Comparison of ENCODE assay signal across 3 cellular contexts in the genomic region with DNA sequence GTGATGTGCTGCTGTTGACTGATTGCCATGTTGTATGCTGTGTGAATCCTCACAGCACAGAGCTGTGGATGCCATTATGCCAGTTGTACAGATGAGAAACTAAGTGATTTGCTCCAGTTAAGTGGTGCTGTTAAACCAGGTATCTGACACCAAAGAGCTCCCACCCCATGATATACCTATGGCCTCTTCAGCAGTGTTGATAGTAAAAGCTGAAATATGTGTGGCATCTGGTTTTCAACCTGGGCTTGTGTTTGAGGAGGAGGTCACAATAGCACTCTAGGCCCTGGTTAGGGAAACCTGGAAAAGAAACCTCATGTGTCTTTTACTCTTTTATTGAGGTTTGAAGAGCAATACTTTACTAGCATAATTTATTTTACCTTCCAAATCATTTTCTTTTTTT.
TF ChIP-seq lines count a peak whose summit lies in the region.

No MANE protein-coding gene starts in this region.

TF ChIP-seq in SK-N-SH, 30 proteins besides CTCF, POLR2A, EP300 and RAD21 (continues in another document):
- TF ChIP-seq, protein P1, sequence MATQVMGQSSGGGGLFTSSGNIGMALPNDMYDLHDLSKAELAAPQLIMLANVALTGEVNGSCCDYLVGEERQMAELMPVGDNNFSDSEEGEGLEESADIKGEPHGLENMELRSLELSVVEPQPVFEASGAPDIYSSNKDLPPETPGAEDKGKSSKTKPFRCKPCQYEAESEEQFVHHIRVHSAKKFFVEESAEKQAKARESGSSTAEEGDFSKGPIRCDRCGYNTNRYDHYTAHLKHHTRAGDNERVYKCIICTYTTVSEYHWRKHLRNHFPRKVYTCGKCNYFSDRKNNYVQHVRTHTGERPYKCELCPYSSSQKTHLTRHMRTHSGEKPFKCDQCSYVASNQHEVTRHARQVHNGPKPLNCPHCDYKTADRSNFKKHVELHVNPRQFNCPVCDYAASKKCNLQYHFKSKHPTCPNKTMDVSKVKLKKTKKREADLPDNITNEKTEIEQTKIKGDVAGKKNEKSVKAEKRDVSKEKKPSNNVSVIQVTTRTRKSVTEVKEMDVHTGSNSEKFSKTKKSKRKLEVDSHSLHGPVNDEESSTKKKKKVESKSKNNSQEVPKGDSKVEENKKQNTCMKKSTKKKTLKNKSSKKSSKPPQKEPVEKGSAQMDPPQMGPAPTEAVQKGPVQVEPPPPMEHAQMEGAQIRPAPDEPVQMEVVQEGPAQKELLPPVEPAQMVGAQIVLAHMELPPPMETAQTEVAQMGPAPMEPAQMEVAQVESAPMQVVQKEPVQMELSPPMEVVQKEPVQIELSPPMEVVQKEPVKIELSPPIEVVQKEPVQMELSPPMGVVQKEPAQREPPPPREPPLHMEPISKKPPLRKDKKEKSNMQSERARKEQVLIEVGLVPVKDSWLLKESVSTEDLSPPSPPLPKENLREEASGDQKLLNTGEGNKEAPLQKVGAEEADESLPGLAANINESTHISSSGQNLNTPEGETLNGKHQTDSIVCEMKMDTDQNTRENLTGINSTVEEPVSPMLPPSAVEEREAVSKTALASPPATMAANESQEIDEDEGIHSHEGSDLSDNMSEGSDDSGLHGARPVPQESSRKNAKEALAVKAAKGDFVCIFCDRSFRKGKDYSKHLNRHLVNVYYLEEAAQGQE (IDR thresholded peaks at IDR 0.05; ENCODE audit: low read depth, low read length) = no peak
- TF ChIP-seq ELF1 (IDR thresholded peaks at IDR 0.05) (no peak), YY1 (IDR thresholded peaks at IDR 0.05; ENCODE audit: low read depth) (no peak), FOXM1 (IDR thresholded peaks at IDR 0.05; ENCODE audit: low read depth) (no peak), NRF1 (IDR thresholded peaks at IDR 0.05; ENCODE audit: low read depth, low read length) (no peak), SMC3 (IDR thresholded peaks at IDR 0.05; ENCODE audit: low read depth, low read length) (no peak)
- TF ChIP-seq, protein P2, sequence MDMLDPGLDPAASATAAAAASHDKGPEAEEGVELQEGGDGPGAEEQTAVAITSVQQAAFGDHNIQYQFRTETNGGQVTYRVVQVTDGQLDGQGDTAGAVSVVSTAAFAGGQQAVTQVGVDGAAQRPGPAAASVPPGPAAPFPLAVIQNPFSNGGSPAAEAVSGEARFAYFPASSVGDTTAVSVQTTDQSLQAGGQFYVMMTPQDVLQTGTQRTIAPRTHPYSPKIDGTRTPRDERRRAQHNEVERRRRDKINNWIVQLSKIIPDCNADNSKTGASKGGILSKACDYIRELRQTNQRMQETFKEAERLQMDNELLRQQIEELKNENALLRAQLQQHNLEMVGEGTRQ (IDR thresholded peaks at IDR 0.05; ENCODE audit: borderline replicate concordance, low read depth, low read length) = no peak
- TF ChIP-seq, protein P3, sequence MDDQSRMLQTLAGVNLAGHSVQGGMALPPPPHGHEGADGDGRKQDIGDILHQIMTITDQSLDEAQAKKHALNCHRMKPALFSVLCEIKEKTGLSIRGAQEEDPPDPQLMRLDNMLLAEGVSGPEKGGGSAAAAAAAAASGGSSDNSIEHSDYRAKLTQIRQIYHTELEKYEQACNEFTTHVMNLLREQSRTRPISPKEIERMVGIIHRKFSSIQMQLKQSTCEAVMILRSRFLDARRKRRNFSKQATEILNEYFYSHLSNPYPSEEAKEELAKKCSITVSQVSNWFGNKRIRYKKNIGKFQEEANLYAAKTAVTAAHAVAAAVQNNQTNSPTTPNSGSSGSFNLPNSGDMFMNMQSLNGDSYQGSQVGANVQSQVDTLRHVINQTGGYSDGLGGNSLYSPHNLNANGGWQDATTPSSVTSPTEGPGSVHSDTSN (IDR thresholded peaks at IDR 0.05) = no peak
- TF ChIP-seq, protein P4, sequence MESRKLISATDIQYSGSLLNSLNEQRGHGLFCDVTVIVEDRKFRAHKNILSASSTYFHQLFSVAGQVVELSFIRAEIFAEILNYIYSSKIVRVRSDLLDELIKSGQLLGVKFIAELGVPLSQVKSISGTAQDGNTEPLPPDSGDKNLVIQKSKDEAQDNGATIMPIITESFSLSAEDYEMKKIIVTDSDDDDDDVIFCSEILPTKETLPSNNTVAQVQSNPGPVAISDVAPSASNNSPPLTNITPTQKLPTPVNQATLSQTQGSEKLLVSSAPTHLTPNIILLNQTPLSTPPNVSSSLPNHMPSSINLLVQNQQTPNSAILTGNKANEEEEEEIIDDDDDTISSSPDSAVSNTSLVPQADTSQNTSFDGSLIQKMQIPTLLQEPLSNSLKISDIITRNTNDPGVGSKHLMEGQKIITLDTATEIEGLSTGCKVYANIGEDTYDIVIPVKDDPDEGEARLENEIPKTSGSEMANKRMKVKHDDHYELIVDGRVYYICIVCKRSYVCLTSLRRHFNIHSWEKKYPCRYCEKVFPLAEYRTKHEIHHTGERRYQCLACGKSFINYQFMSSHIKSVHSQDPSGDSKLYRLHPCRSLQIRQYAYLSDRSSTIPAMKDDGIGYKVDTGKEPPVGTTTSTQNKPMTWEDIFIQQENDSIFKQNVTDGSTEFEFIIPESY (IDR thresholded peaks at IDR 0.05; ENCODE audit: borderline replicate concordance, low read depth) = no peak

TF ChIP-seq in SK-N-SH treated with all-trans-retinoic acid at 6 μM for 48 hours, 23 proteins besides CTCF, POLR2A, EP300 and RAD21 (continued from another document):
- TF ChIP-seq, protein P5, sequence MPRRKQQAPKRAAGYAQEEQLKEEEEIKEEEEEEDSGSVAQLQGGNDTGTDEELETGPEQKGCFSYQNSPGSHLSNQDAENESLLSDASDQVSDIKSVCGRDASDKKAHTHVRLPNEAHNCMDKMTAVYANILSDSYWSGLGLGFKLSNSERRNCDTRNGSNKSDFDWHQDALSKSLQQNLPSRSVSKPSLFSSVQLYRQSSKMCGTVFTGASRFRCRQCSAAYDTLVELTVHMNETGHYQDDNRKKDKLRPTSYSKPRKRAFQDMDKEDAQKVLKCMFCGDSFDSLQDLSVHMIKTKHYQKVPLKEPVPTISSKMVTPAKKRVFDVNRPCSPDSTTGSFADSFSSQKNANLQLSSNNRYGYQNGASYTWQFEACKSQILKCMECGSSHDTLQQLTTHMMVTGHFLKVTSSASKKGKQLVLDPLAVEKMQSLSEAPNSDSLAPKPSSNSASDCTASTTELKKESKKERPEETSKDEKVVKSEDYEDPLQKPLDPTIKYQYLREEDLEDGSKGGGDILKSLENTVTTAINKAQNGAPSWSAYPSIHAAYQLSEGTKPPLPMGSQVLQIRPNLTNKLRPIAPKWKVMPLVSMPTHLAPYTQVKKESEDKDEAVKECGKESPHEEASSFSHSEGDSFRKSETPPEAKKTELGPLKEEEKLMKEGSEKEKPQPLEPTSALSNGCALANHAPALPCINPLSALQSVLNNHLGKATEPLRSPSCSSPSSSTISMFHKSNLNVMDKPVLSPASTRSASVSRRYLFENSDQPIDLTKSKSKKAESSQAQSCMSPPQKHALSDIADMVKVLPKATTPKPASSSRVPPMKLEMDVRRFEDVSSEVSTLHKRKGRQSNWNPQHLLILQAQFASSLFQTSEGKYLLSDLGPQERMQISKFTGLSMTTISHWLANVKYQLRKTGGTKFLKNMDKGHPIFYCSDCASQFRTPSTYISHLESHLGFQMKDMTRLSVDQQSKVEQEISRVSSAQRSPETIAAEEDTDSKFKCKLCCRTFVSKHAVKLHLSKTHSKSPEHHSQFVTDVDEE (CRISPR knock-in tag; IDR thresholded peaks at IDR 0.05) = no peak
- TF ChIP-seq ZNF8 (CRISPR knock-in tag; IDR thresholded peaks at IDR 0.05) (no peak), ZNF70 (CRISPR knock-in tag; IDR thresholded peaks at IDR 0.05) (no peak), OSR1 (CRISPR knock-in tag; IDR thresholded peaks at IDR 0.05) (no peak), ARNTL (CRISPR knock-in tag; IDR thresholded peaks at IDR 0.05; ENCODE audit: borderline replicate concordance, low read depth) (no peak)

TF ChIP-seq in HepG2, 621 proteins besides CTCF, POLR2A, EP300 and RAD21:
- TF ChIP-seq, protein P6, sequence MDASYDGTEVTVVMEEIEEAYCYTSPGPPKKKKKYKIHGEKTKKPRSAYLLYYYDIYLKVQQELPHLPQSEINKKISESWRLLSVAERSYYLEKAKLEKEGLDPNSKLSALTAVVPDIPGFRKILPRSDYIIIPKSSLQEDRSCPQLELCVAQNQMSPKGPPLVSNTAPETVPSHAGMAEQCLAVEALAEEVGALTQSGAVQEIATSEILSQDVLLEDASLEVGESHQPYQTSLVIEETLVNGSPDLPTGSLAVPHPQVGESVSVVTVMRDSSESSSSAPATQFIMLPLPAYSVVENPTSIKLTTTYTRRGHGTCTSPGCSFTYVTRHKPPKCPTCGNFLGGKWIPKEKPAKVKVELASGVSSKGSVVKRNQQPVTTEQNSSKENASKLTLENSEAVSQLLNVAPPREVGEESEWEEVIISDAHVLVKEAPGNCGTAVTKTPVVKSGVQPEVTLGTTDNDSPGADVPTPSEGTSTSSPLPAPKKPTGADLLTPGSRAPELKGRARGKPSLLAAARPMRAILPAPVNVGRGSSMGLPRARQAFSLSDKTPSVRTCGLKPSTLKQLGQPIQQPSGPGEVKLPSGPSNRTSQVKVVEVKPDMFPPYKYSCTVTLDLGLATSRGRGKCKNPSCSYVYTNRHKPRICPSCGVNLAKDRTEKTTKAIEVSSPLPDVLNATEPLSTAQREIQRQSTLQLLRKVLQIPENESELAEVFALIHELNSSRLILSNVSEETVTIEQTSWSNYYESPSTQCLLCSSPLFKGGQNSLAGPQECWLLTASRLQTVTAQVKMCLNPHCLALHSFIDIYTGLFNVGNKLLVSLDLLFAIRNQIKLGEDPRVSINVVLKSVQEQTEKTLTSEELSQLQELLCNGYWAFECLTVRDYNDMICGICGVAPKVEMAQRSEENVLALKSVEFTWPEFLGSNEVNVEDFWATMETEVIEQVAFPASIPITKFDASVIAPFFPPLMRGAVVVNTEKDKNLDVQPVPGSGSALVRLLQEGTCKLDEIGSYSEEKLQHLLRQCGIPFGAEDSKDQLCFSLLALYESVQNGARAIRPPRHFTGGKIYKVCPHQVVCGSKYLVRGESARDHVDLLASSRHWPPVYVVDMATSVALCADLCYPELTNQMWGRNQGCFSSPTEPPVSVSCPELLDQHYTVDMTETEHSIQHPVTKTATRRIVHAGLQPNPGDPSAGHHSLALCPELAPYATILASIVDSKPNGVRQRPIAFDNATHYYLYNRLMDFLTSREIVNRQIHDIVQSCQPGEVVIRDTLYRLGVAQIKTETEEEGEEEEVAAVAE (CRISPR knock-in tag; IDR thresholded peaks at IDR 0.05; ENCODE audit: borderline replicate concordance) = no peak
- TF ChIP-seq EEA1 (CRISPR knock-in tag; IDR thresholded peaks at IDR 0.05; ENCODE audit: borderline replicate concordance) (no peak), ZNF557 (CRISPR knock-in tag; IDR thresholded peaks at IDR 0.05) (no peak), CHD4 (IDR thresholded peaks at IDR 0.05; ENCODE audit: borderline replicate concordance, low read length) (no peak), TEAD3 (CRISPR knock-in tag; optimal IDR thresholded peaks at IDR 0.05; ENCODE audit: borderline replicate concordance) (no peak), MAZ (IDR thresholded peaks at IDR 0.05; ENCODE audit: borderline replicate concordance, low read depth, low read length) (no peak), MAZ (CRISPR knock-in tag; IDR thresholded peaks at IDR 0.05; ENCODE audit: low read depth) (no peak), FOXC1 (CRISPR knock-in tag; IDR thresholded peaks at IDR 0.05; ENCODE audit: borderline replicate concordance) (no peak)
- TF ChIP-seq, protein P7, sequence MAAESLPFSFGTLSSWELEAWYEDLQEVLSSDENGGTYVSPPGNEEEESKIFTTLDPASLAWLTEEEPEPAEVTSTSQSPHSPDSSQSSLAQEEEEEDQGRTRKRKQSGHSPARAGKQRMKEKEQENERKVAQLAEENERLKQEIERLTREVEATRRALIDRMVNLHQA (CRISPR knock-in tag; IDR thresholded peaks at IDR 0.05) = no peak
